20 cellular contexts compared by ENCODE assay signal in genomic region chr1:202547215-202547614, GRCh38.
DNase-seq lines count a peak whose midpoint lies in the region; ATAC-seq and TF ChIP-seq lines count a peak whose summit lies in the region.
"Had no signal": no experiment of that assay in that cellular context is flagged by ENCODE, and none has a peak within 500 bp of the region (broad histone marks: within the 10 kb centered on the region; RNA-seq: fewer than 3 reads in every experiment).

No MANE protein-coding gene starts in this region.

- H3K79me2 ChIP-seq in OCI-LY3 (ENCODE audit: low read length) (no peaks in the 10 kb centered on the region), osteoblast (ENCODE audit: insufficient read depth, low read length) (no peaks in the 10 kb centered on the region)

- TF ChIP-seq CTCF in OCI-LY3 (IDR thresholded peaks at IDR 0.05; ENCODE audit: low read depth, low read length) (no peak), psoas muscle (IDR thresholded peaks at IDR 0.05) (no peak), GM13977 (IDR thresholded peaks at IDR 0.05; ENCODE audit: extremely low read depth, insufficient read depth, missing control alignments) (no peak), osteoblast (IDR thresholded peaks at IDR 0.05; ENCODE audit: extremely low read depth, low read depth, low read length) (no peak)

- no peaks in the 10 kb centered on the region for H3K27me3 Mint-ChIP-seq in activated T-helper 1 cell treated with anti-CD3 and anti-CD28 coated beads, Interleukin-12 subunit alpha, Interleukin-12 subunit beta, Interleukin-2, Interleukin-4 antibody, amounts not matched to agents 30 ng/mL and 10 ng/mL and 1 ng/mL, durations not matched to agents 14 hours and 24 hours and 36 hours (ENCODE audit: insufficient read depth)
- H3K27me3 Mint-ChIP-seq: activated naive CD4-positive, alpha-beta T cell treated with anti-CD3 and anti-CD28 coated beads, Interleukin-2, amount 50 U/mL, for 24 hours; brain; CD4-positive, alpha-beta T cell had no signal

- no peak overlapping the region for H3K27ac Mint-ChIP-seq in activated T-helper 1 cell treated with anti-CD3 and anti-CD28 coated beads, Interleukin-12 subunit alpha, Interleukin-12 subunit beta, Interleukin-2, Interleukin-4 antibody, amounts not matched to agents 30 ng/mL and 10 ng/mL and 1 ng/mL, durations not matched to agents 14 hours and 24 hours and 36 hours
- H3K27ac Mint-ChIP-seq: activated CD4-positive, alpha-beta T cell treated with anti-CD3 and anti-CD28 coated beads, Interleukin-2, amount 10 ng/mL, durations not matched to agents 24 days and 14 days; activated naive CD4-positive, alpha-beta T cell treated with anti-CD3 and anti-CD28 coated beads, Interleukin-2, amount 50 U/mL, for 24 hours; CD4-positive, alpha-beta T cell had no signal

- H4K20me1 ChIP-seq in OCI-LY3 (ENCODE audit: insufficient read depth, low read length) = no peaks in the 10 kb centered on the region
- H4K20me1 ChIP-seq in osteoblast (ENCODE audit: insufficient read depth, low read length) = no peaks in the 10 kb centered on the region

- in situ Hi-C loops in GM13977 (cut with MboI; ENCODE audit: low pct_unique_long_range_greater_than_20kb, low sequenced_read_pairs, unreplicated experiment) = no loop called here

- H3K36me3 ChIP-seq in OCI-LY3 (replicated peaks; ENCODE audit: low read depth, low read length) = no peaks in the 10 kb centered on the region
- no peaks in the 10 kb centered on the region for H3K36me3 ChIP-seq in psoas muscle (ENCODE audit: insufficient read depth in 1 of 2, low read depth in 1 of 2)
- H3K36me3 ChIP-seq in osteoblast (ENCODE audit: insufficient read depth, low read length) = no peaks in the 10 kb centered on the region

- H3K9me3 ChIP-seq in OCI-LY3 (ENCODE audit: insufficient read depth, low read length) (no peaks in the 10 kb centered on the region), psoas muscle (no peaks in the 10 kb centered on the region), osteoblast (ENCODE audit: low read depth, low read length) (no peaks in the 10 kb centered on the region)

- DNase-seq in psoas muscle = no peak
- DNase-seq in activated T-helper 1 cell treated with anti-CD3 and anti-CD28 coated beads, Interleukin-12 subunit alpha, Interleukin-12 subunit beta, Interleukin-2, Interleukin-4 antibody, amounts not matched to agents 30 ng/mL and 10 ng/mL and 1 ng/mL, durations not matched to agents 14 hours and 24 hours and 36 hours (ENCODE audit: low spot score) = no peak
- DNase-seq in GM13977 (ENCODE audit: low spot score) = no peak
- no peak for DNase-seq in osteoblast (ENCODE audit: insufficient read length, low spot score, missing footprints)
- DNase-seq: activated CD4-positive, alpha-beta T cell treated with anti-CD3 and anti-CD28 coated beads, Interleukin-2, amount 10 ng/mL, durations not matched to agents 24 days and 14 days; CD4-positive, alpha-beta T cell; DND-41; erythroblast; head of caudate nucleus; kidney; NCI-H1048; NCI-H2107; NCI-H69; stimulated activated naive CD4-positive, alpha-beta T cell treated with Interleukin-2 at 50 U/mL for 16 hours had no signal

- H3K4me3 ChIP-seq in OCI-LY3 (ENCODE audit: low read length) (no peak overlapping the region), psoas muscle (no peak overlapping the region), osteoblast (ENCODE audit: insufficient read depth, low read length) (no peak overlapping the region)

- H3K4me1 Mint-ChIP-seq in activated T-helper 1 cell treated with anti-CD3 and anti-CD28 coated beads, Interleukin-12 subunit alpha, Interleukin-12 subunit beta, Interleukin-2, Interleukin-4 antibody, amounts not matched to agents 30 ng/mL and 10 ng/mL and 1 ng/mL, durations not matched to agents 14 hours and 24 hours and 36 hours (ENCODE audit: low read depth) = peaks cover 15% of the 10 kb centered on the region
- H3K4me1 Mint-ChIP-seq: activated naive CD4-positive, alpha-beta T cell treated with anti-CD3 and anti-CD28 coated beads, Interleukin-2, amount 50 U/mL, for 24 hours had no signal

- H3K4me3 Mint-ChIP-seq in activated T-helper 1 cell treated with anti-CD3 and anti-CD28 coated beads, Interleukin-12 subunit alpha, Interleukin-12 subunit beta, Interleukin-2, Interleukin-4 antibody, amounts not matched to agents 30 ng/mL and 10 ng/mL and 1 ng/mL, durations not matched to agents 14 hours and 24 hours and 36 hours = no peak overlapping the region
- H3K4me3 Mint-ChIP-seq: activated CD4-positive, alpha-beta T cell treated with anti-CD3 and anti-CD28 coated beads, Interleukin-2, amount 10 ng/mL, durations not matched to agents 24 days and 14 days; activated naive CD4-positive, alpha-beta T cell treated with anti-CD3 and anti-CD28 coated beads, Interleukin-2, amount 50 U/mL, for 24 hours; brain; CD4-positive, alpha-beta T cell had no signal

- H3K27ac ChIP-seq in OCI-LY3 (ENCODE audit: low read length) = no peak overlapping the region
- peak overlapping the region; percentile 75 for H3K27ac ChIP-seq in psoas muscle
- H3K27ac ChIP-seq in osteoblast (ENCODE audit: low read depth, low read length) = no peak overlapping the region

- H3K27me3 ChIP-seq in OCI-LY3 (ENCODE audit: low read depth, low read length) = no peaks in the 10 kb centered on the region
- H3K27me3 ChIP-seq in psoas muscle (ENCODE audit: insufficient read depth in 3 of 3, low read length in 2 of 3) = no peaks in the 10 kb centered on the region
- H3K27me3 ChIP-seq in osteoblast (ENCODE audit: insufficient read depth, low read length) = no peaks in the 10 kb centered on the region

- H3K9me3 Mint-ChIP-seq in activated T-helper 1 cell treated with anti-CD3 and anti-CD28 coated beads, Interleukin-12 subunit alpha, Interleukin-12 subunit beta, Interleukin-2, Interleukin-4 antibody, amounts not matched to agents 30 ng/mL and 10 ng/mL and 1 ng/mL, durations not matched to agents 14 hours and 24 hours and 36 hours = no peaks in the 10 kb centered on the region
- H3K9me3 Mint-ChIP-seq: activated CD4-positive, alpha-beta T cell treated with anti-CD3 and anti-CD28 coated beads, Interleukin-2, amount 10 ng/mL, durations not matched to agents 24 days and 14 days; activated naive CD4-positive, alpha-beta T cell treated with anti-CD3 and anti-CD28 coated beads, Interleukin-2, amount 50 U/mL, for 24 hours; brain; CD4-positive, alpha-beta T cell had no signal

- H3K4me1 ChIP-seq in OCI-LY3 (ENCODE audit: low read length) (peaks cover 10% of the 10 kb centered on the region), psoas muscle (peaks cover 58% of the 10 kb centered on the region), osteoblast (ENCODE audit: insufficient read depth, low read length) (no peaks in the 10 kb centered on the region)

- H2AFZ ChIP-seq in OCI-LY3 (ENCODE audit: low read depth, low read length) (no peak overlapping the region), osteoblast (ENCODE audit: low read length) (no peak overlapping the region)

- no peak overlapping the region for H3K9ac ChIP-seq in OCI-LY3 (ENCODE audit: low read length)

- intact Hi-C loops in psoas muscle (cut with DNase I) = no loop called here
- intact Hi-C loops in activated T-helper 1 cell treated with anti-CD3 and anti-CD28 coated beads, Interleukin-12 subunit alpha, Interleukin-12 subunit beta, Interleukin-2, Interleukin-4 antibody, amounts not matched to agents 30 ng/mL and 10 ng/mL and 1 ng/mL, durations not matched to agents 14 hours and 24 hours and 36 hours (cut with micrococcal nuclease) = no loop called here

- ATAC-seq in GM18498 (IDR thresholded peaks at IDR 0.05; ENCODE audit: unreplicated experiment) (peak; percentile 53), GM21529 (IDR thresholded peaks at IDR 0.05; ENCODE audit: unreplicated experiment) (peak; percentile 22), psoas muscle (no peak), HG03439 (IDR thresholded peaks at IDR 0.05; ENCODE audit: unreplicated experiment) (no peak)

- H3K4me2 ChIP-seq in OCI-LY3 (ENCODE audit: low read length) (peak overlapping the region; percentile 37), osteoblast (ENCODE audit: insufficient read depth, low read length) (no peak overlapping the region)

- H3K36me3 Mint-ChIP-seq in activated T-helper 1 cell treated with anti-CD3 and anti-CD28 coated beads, Interleukin-12 subunit alpha, Interleukin-12 subunit beta, Interleukin-2, Interleukin-4 antibody, amounts not matched to agents 30 ng/mL and 10 ng/mL and 1 ng/mL, durations not matched to agents 14 hours and 24 hours and 36 hours (ENCODE audit: low read depth) = no peaks in the 10 kb centered on the region
- H3K36me3 Mint-ChIP-seq: activated naive CD4-positive, alpha-beta T cell treated with anti-CD3 and anti-CD28 coated beads, Interleukin-2, amount 50 U/mL, for 24 hours; brain had no signal

Comparison
In these comparisons a context has a peak if more than half of its experiments do, and no peak if none do; other contexts are left out.
1. ATAC-seq: peak in GM18498 (single experiment) and GM21529 (single experiment); none in psoas muscle (0 of 4) and HG03439 (single experiment).